1 cellular context compared by ENCODE assay signal in genomic region chr2:151262629-151263028, GRCh38.
TF ChIP-seq lines count a peak whose summit lies in the region.

No MANE protein-coding gene starts in this region.

TF ChIP-seq in H1, 55 proteins besides CTCF, POLR2A, EP300 and RAD21:
- TF ChIP-seq POLR2AphosphoS5 (IDR thresholded peaks at IDR 0.05; ENCODE audit: low read depth, low read length) (no peak), RXRA (IDR thresholded peaks at IDR 0.05; ENCODE audit: insufficient read depth, low read depth, low read length) (no peak), JUND (IDR thresholded peaks at IDR 0.05; ENCODE audit: low read length) (no peak), KDM5A (IDR thresholded peaks at IDR 0.05; ENCODE audit: low read length) (no peak), SAP30 (IDR thresholded peaks at IDR 0.05; ENCODE audit: insufficient read depth, insufficient replicate concordance, low read length) (no peak), RBBP5 (IDR thresholded peaks at IDR 0.05; ENCODE audit: borderline replicate concordance, low read depth, low read length) (no peak), CHD1 (IDR thresholded peaks at IDR 0.05; ENCODE audit: low read depth, low read length) (no peak), KDM4A (IDR thresholded peaks at IDR 0.05; ENCODE audit: low read depth, low read length, severe bottlenecking) (no peak), HDAC2 (IDR thresholded peaks at IDR 0.05; ENCODE audit: borderline replicate concordance in 1 of 2, low read depth in 2 of 2, low read length in 2 of 2) (no peak), SIX5 (IDR thresholded peaks at IDR 0.05; ENCODE audit: low read depth, low read length) (no peak), TEAD4 (IDR thresholded peaks at IDR 0.05; ENCODE audit: low read depth, low read length) (no peak), SIRT6 (IDR thresholded peaks at IDR 0.05; ENCODE audit: low read length) (no peak), E2F6 (IDR thresholded peaks at IDR 0.05) (no peak), TAF1 (IDR thresholded peaks at IDR 0.05; ENCODE audit: low read depth, low read length) (no peak), TCF12 (IDR thresholded peaks at IDR 0.05; ENCODE audit: low read depth, low read length) (no peak)
